ENCODE assay signal across 9 cellular contexts in the genomic region with DNA sequence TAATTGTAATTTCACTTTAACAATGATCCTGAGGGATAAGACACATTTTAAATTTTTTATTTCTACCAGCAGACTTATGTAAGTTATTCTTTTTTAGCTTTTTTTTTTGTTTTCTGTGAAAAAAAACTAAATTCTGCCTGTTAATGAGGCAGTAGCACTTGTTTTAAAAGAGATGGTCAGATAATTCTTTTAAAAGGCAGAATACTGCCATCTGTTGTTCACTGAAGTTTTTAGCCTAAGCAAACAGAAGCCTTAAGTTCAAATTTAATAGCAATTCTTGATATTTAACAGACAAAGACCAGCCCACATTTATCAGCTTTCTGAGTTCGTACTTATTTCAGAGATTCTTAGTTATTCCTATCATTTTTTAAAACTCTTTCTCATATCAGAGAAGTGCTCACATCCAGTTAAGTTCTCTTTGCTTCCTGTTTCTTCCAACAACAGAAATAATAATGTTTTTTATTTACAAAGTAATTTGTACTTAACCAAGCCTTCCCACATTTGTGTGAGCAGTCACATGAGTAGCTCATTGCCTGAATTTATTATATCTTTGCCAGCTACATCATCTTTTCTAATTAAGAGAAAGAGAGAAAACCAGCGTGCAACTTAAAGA.
A peak's percentile ranks its signal among the peaks of the same experiment; 100 is the strongest.
DNase-seq lines count a peak whose midpoint lies in the region; ATAC-seq and TF ChIP-seq lines count a peak whose summit lies in the region.
"Had no signal": no experiment of that assay in that cellular context is flagged by ENCODE, and none has a peak within 500 bp of the region (broad histone marks: within the 10 kb centered on the region; RNA-seq: fewer than 3 reads in every experiment).

No MANE protein-coding gene starts in this region.

- H3K4me1 Mint-ChIP-seq in naive thymus-derived CD4-positive, alpha-beta T cell, result no peaks in the 10 kb centered on the region
- H3K4me1 Mint-ChIP-seq: activated naive CD4-positive, alpha-beta T cell treated with anti-CD3 and anti-CD28 coated beads, Interleukin-2, amount 50 U/mL, for 24 hours had no signal

- H3K27me3 Mint-ChIP-seq in naive thymus-derived CD4-positive, alpha-beta T cell, result no peaks in the 10 kb centered on the region
- H3K27me3 Mint-ChIP-seq: activated naive CD4-positive, alpha-beta T cell treated with anti-CD3 and anti-CD28 coated beads, Interleukin-2, amount 50 U/mL, for 24 hours had no signal

- 49 to 61% methylated on average over 2 of the region's 2 CpGs for WGBS in thyroid gland, 2 donors

- no peaks in the 10 kb centered on the region for H3K9me3 ChIP-seq in thyroid gland
- no peaks in the 10 kb centered on the region for H3K9me3 ChIP-seq in naive thymus-derived CD4-positive, alpha-beta T cell (ENCODE audit: control insufficient read depth in 2 of 3, low read length in 3 of 3)

- H3K4me3 ChIP-seq in AG09309 (ENCODE audit: control insufficient read depth, low read depth, low read length) (no peak overlapping the region), thyroid gland (replicated peaks in 1 of 3) (no peak overlapping the region)
- no peak overlapping the region for H3K4me3 ChIP-seq in naive thymus-derived CD4-positive, alpha-beta T cell (ENCODE audit: low read length)

- CTCF ChIA-PET in naive thymus-derived CD4-positive, alpha-beta T cell (lab: Charles Lee), result no interaction called here

- H3K36me3 Mint-ChIP-seq in naive thymus-derived CD4-positive, alpha-beta T cell, result no peaks in the 10 kb centered on the region
- H3K36me3 Mint-ChIP-seq: activated naive CD4-positive, alpha-beta T cell treated with anti-CD3 and anti-CD28 coated beads, Interleukin-2, amount 50 U/mL, for 24 hours had no signal

- DNase-seq in AG09309 (ENCODE audit: low read depth) (no peak), Kasumi-1 (lab: John Stamatoyannopoulos, UW) (peak; percentile 47 to 55), hepatic stellate cell (ENCODE audit: low spot score) (peak; percentile 5), thyroid gland (no peak)
- no peak for DNase-seq in naive thymus-derived CD4-positive, alpha-beta T cell

- no peak for TF ChIP-seq POLR2A in thyroid gland (IDR thresholded peaks at IDR 0.05)

- H3K27ac ChIP-seq in VCaP (no peak overlapping the region), thyroid gland (no peak overlapping the region)
- H3K27ac ChIP-seq in naive thymus-derived CD4-positive, alpha-beta T cell (ENCODE audit: low read depth, low read length), result no peak overlapping the region

- TF ChIP-seq CTCF in AG09309 (IDR thresholded peaks at IDR 0.05; ENCODE audit: control insufficient read depth, insufficient read depth, low read depth, low read length, missing control alignments) (peak; percentile 40), VCaP (conservative IDR thresholded peaks at IDR 0.05) (peak; percentile 82), thyroid gland (IDR thresholded peaks at IDR 0.05) (peak in 4 of 6 experiments; percentile 9 to 53 (median 47))

- H3K4me1 ChIP-seq in thyroid gland, result no peaks in the 10 kb centered on the region
- H3K4me1 ChIP-seq in naive thymus-derived CD4-positive, alpha-beta T cell (ENCODE audit: control insufficient read depth in 2 of 2, insufficient read depth in 2 of 2, low read length in 2 of 2), result no peaks in the 10 kb centered on the region

- H3K9me3 Mint-ChIP-seq in naive thymus-derived CD4-positive, alpha-beta T cell, result no peaks in the 10 kb centered on the region
- H3K9me3 Mint-ChIP-seq: activated naive CD4-positive, alpha-beta T cell treated with anti-CD3 and anti-CD28 coated beads, Interleukin-2, amount 50 U/mL, for 24 hours had no signal

- intact Hi-C loops in thyroid gland (cut with DNase I), result no loop called here
- intact Hi-C loops in naive thymus-derived CD4-positive, alpha-beta T cell (cut with micrococcal nuclease), result no loop called here

- no peak for ATAC-seq in naive thymus-derived CD4-positive, alpha-beta T cell
- ATAC-seq in HG02870 (IDR thresholded peaks at IDR 0.05; ENCODE audit: unreplicated experiment) (no peak), GM18867 (IDR thresholded peaks at IDR 0.05; ENCODE audit: unreplicated experiment) (no peak)

- H3K27me3 ChIP-seq in thyroid gland, result no peaks in the 10 kb centered on the region
- no peaks in the 10 kb centered on the region for H3K27me3 ChIP-seq in naive thymus-derived CD4-positive, alpha-beta T cell (ENCODE audit: control insufficient read depth in 2 of 2, insufficient read depth in 2 of 2, low read length in 2 of 2)

- H3K27ac Mint-ChIP-seq in naive thymus-derived CD4-positive, alpha-beta T cell, result no peak overlapping the region
- H3K27ac Mint-ChIP-seq: activated naive CD4-positive, alpha-beta T cell treated with anti-CD3 and anti-CD28 coated beads, Interleukin-2, amount 50 U/mL, for 24 hours had no signal

- H3K36me3 ChIP-seq in thyroid gland, result no peaks in the 10 kb centered on the region
- H3K36me3 ChIP-seq in naive thymus-derived CD4-positive, alpha-beta T cell (ENCODE audit: control insufficient read depth in 2 of 3, insufficient read depth in 3 of 3, low read length in 3 of 3), result no peaks in the 10 kb centered on the region

- no peak overlapping the region for H3K4me3 Mint-ChIP-seq in naive thymus-derived CD4-positive, alpha-beta T cell
- H3K4me3 Mint-ChIP-seq: activated naive CD4-positive, alpha-beta T cell treated with anti-CD3 and anti-CD28 coated beads, Interleukin-2, amount 50 U/mL, for 24 hours had no signal

- POLR2A ChIA-PET in naive thymus-derived CD4-positive, alpha-beta T cell (lab: Charles Lee), result no interaction called here

Comparison
In these comparisons a context has a peak if more than half of its experiments do, and no peak if none do; other contexts are left out.
1. DNase-seq: peak in Kasumi-1 (2 of 2) and hepatic stellate cell (single experiment); none in AG09309 (single experiment), thyroid gland (0 of 2) and naive thymus-derived CD4-positive, alpha-beta T cell (0 of 9).
2. Peak in every context shown above with its lines, with median percentiles within 50 percentile points of each other: CTCF ChIP-seq.